Comparison of ENCODE assay signal across 8 cellular contexts in the genomic region with DNA sequence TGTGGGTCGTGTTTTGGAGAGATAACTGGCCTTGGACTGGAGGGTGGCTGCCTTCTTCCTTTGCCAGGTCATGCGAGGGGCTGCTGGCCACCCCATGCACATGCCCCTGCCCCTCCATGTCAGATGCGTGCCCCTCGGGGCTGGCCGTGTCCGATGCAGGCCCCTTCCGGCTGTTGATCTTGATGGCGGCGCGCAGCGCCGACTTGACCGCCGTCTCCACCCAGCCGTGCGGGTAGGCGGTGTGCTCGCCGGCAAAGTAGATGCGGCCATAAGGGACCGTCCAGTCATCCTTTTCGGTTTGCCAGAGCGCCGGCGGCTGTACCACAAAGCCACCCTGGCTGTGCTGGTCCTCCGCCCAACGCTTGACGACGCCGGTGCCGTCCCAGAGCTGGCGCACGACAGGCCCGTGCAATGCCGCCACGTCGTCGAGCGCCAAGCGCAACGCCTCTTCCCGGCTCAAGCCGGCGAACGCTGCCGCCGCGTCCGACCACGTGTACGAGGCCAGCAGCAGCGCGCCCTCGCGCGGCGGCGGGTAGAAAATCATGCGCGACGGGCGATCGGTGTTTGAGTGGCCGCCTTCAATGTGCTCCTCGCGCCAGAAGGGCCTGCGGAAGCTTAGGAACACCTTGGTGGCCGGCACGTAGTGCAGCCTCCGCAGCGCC. TPM values are rescaled to one million over a fixed set of nuclear protein-coding genes. Genes with fewer than 3 reads are reported as not detected.
DNase-seq lines count a peak whose midpoint lies in the region; ATAC-seq, FAIRE-seq and TF ChIP-seq lines count a peak whose summit lies in the region.

No MANE protein-coding gene starts in this region.

- no peak for FAIRE-seq in kidney (lab: Jason Lieb, UNC)

- DNase-seq in NCI-H187 (lab: John Stamatoyannopoulos, UW) (peak; percentile 72 to 73), NCI-H187 treated with DMSO at 0.1 percent for 48 hours (lab: John Stamatoyannopoulos, UW) (no peak), WTC11 (ENCODE audit: low spot score) (peak; percentile 89), caudate nucleus (lab: John Stamatoyannopoulos, UW) (peak in 33 of 61 donors; percentile 9 to 54 (median 24)), kidney (peak; percentile 92), NCI-H1694 treated with DMSO at 0.1 percent for 48 hours (lab: John Stamatoyannopoulos, UW) (no peak)
- peak; percentile 83 for DNase-seq in stimulated activated CD4-positive, alpha-beta T cell treated with anti-CD3 and anti-CD28 coated beads, Interleukin-1b, Interleukin-23, amount 100 ng/mL, for 48 hours

- POLR2A ChIA-PET in WTC11 (lab: Charles Lee) = interaction anchor here (0.9 to 2.4 kb wide), 3 partner anchors 13 to 40 kb away, joined by 6 to 13 read pairs (median 11); a partner anchor contains a TSS

- no peak overlapping the region for H3K9ac ChIP-seq in kidney (ENCODE audit: low read length in 2 of 2)

- peak overlapping the region; percentile 73 for H3K4me3 Mint-ChIP-seq in WTC11

- H3K4me1 Mint-ChIP-seq in WTC11 = peaks cover 11% of the 10 kb centered on the region

- peaks cover 43% of the 10 kb centered on the region for H3K27me3 Mint-ChIP-seq in WTC11 (ENCODE audit: low read depth)

- intact Hi-C loops in kidney (cut with DNase I) = no loop called here

- ATAC-seq in WTC11 = peak; percentile 76
- no peak for ATAC-seq in GM19463 (IDR thresholded peaks at IDR 0.05; ENCODE audit: unreplicated experiment)

- no peaks in the 10 kb centered on the region for H3K9me3 Mint-ChIP-seq in WTC11

- peak overlapping the region; percentile 95; the same call in 1 of the 2 replicates for H3K27ac Mint-ChIP-seq in WTC11

- TF ChIP-seq CTCF in WTC11 (IDR thresholded peaks at IDR 0.05) (peak; percentile 66; the same call in 1 of the 2 replicates), kidney (IDR thresholded peaks at IDR 0.05; ENCODE audit: borderline replicate concordance, extremely low read depth, insufficient read depth) (peak; percentile 53)

- H3K9me3 ChIP-seq in kidney (ENCODE audit: control insufficient read depth in 1 of 2, low read length in 2 of 2) = no peaks in the 10 kb centered on the region

- peaks cover 25% of the 10 kb centered on the region for H3K36me3 Mint-ChIP-seq in WTC11

- H3K36me3 ChIP-seq in kidney (ENCODE audit: control insufficient read depth in 1 of 2, insufficient read depth in 2 of 2, low read length in 2 of 2) = peaks cover 1 to 2% of the 10 kb centered on the region in 2 donors

- H3K4me1 ChIP-seq in kidney (ENCODE audit: control insufficient read depth in 1 of 2, insufficient read depth in 1 of 2, low read depth in 1 of 2, low read length in 2 of 2) = peaks cover 0 to 5% of the 10 kb centered on the region in 2 donors

- H3K27ac ChIP-seq in caudate nucleus (ENCODE audit: low read depth, low read length) = no peak overlapping the region
- no peak overlapping the region for H3K27ac ChIP-seq in kidney (ENCODE audit: low read depth in 2 of 2, low read length in 2 of 2)

- CTCF ChIA-PET in WTC11 (lab: Charles Lee) = interaction anchor here (0.9 to 2.5 kb wide), 22 partner anchors 9 to 172 kb away, joined by 3 to 18 read pairs (median 5); a partner anchor contains a TSS

- no peak overlapping the region for H3K4me3 ChIP-seq in kidney (ENCODE audit: low read length in 2 of 2)

TF ChIP-seq in WTC11, 78 proteins besides CTCF, POLR2A, EP300 and RAD21 (continues in another document):
- peak; percentile 96 for TF ChIP-seq IRF2 (CRISPR knock-in tag; IDR thresholded peaks at IDR 0.05; ENCODE audit: borderline replicate concordance, low read depth)
- TF ChIP-seq, protein P1, sequence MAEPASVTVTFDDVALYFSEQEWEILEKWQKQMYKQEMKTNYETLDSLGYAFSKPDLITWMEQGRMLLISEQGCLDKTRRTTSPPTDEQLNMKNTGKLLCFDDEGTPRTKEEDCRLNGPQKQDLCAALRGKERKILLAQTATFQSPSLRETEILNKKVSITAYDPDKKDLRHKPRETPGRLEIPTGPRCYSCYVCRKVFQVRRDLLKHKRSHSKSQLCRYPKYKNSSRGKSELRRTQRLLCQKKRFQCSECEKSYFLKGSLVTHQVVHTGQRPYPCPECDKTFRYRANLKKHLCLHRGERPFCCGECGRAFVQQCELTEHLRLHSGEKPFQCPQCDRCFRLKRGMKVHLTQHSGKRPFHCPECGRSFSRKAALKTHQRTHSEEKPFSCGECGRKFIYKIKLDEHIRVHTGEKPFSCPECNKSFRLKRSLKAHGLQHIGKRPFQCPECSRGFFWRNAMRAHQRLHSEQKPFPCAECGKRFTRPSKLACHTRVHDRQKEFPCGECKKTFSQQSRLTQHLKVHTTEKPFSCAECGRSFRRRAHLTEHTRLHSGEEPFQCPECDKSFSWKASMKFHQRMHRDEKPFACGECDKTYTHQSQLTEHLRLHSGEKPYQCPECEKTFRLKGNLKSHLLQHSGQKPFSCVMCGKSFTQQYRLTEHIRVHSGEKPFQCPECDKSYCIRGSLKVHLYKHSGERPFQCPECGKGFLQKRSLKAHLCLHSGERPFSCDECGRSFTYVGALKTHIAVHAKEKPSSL (CRISPR knock-in tag; conservative IDR thresholded peaks at IDR 0.05) = no peak
- peak; percentile 82; the same call in 1 of the 2 replicates for TF ChIP-seq ZNF121 (CRISPR knock-in tag; IDR thresholded peaks at IDR 0.05)
- TF ChIP-seq ZNF219 (CRISPR knock-in tag; IDR thresholded peaks at IDR 0.05; ENCODE audit: borderline replicate concordance) = peak; percentile 99
- TF ChIP-seq CBFB (CRISPR knock-in tag; IDR thresholded peaks at IDR 0.05; ENCODE audit: low read depth) = peak; percentile 96; the same call in 1 of the 2 replicates
- TF ChIP-seq, protein P2, sequence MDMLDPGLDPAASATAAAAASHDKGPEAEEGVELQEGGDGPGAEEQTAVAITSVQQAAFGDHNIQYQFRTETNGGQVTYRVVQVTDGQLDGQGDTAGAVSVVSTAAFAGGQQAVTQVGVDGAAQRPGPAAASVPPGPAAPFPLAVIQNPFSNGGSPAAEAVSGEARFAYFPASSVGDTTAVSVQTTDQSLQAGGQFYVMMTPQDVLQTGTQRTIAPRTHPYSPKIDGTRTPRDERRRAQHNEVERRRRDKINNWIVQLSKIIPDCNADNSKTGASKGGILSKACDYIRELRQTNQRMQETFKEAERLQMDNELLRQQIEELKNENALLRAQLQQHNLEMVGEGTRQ (CRISPR knock-in tag; IDR thresholded peaks at IDR 0.05) = peak; percentile 85
- TF ChIP-seq SMAD3 (CRISPR knock-in tag; IDR thresholded peaks at IDR 0.05; ENCODE audit: borderline replicate concordance) = peak; percentile 100
- TF ChIP-seq NR1H2 (CRISPR knock-in tag; IDR thresholded peaks at IDR 0.05) = peak; percentile 95
- peak; percentile 93 for TF ChIP-seq NR2C2 (CRISPR knock-in tag; IDR thresholded peaks at IDR 0.05)
- TF ChIP-seq, protein P3, sequence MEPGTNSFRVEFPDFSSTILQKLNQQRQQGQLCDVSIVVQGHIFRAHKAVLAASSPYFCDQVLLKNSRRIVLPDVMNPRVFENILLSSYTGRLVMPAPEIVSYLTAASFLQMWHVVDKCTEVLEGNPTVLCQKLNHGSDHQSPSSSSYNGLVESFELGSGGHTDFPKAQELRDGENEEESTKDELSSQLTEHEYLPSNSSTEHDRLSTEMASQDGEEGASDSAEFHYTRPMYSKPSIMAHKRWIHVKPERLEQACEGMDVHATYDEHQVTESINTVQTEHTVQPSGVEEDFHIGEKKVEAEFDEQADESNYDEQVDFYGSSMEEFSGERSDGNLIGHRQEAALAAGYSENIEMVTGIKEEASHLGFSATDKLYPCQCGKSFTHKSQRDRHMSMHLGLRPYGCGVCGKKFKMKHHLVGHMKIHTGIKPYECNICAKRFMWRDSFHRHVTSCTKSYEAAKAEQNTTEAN (CRISPR knock-in tag; IDR thresholded peaks at IDR 0.05) = peak; percentile 99
- TF ChIP-seq, protein P4, sequence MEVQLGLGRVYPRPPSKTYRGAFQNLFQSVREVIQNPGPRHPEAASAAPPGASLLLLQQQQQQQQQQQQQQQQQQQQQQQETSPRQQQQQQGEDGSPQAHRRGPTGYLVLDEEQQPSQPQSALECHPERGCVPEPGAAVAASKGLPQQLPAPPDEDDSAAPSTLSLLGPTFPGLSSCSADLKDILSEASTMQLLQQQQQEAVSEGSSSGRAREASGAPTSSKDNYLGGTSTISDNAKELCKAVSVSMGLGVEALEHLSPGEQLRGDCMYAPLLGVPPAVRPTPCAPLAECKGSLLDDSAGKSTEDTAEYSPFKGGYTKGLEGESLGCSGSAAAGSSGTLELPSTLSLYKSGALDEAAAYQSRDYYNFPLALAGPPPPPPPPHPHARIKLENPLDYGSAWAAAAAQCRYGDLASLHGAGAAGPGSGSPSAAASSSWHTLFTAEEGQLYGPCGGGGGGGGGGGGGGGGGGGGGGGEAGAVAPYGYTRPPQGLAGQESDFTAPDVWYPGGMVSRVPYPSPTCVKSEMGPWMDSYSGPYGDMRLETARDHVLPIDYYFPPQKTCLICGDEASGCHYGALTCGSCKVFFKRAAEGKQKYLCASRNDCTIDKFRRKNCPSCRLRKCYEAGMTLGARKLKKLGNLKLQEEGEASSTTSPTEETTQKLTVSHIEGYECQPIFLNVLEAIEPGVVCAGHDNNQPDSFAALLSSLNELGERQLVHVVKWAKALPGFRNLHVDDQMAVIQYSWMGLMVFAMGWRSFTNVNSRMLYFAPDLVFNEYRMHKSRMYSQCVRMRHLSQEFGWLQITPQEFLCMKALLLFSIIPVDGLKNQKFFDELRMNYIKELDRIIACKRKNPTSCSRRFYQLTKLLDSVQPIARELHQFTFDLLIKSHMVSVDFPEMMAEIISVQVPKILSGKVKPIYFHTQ (CRISPR knock-in tag; IDR thresholded peaks at IDR 0.05) = no peak
- TF ChIP-seq ZNF317 (CRISPR knock-in tag; IDR thresholded peaks at IDR 0.05; ENCODE audit: borderline replicate concordance, low read depth) = peak; percentile 88
- TF ChIP-seq FOXK1 (CRISPR knock-in tag; IDR thresholded peaks at IDR 0.05) = peak; percentile 99
- TF ChIP-seq CREB1 (CRISPR knock-in tag; IDR thresholded peaks at IDR 0.05) = peak; percentile 100
- TF ChIP-seq ETV6 (CRISPR knock-in tag; IDR thresholded peaks at IDR 0.05) = peak; percentile 100
- no peak for TF ChIP-seq JAZF1 (CRISPR knock-in tag; IDR thresholded peaks at IDR 0.05)
- peak; percentile 100 for TF ChIP-seq ZNF138 (CRISPR knock-in tag; conservative IDR thresholded peaks at IDR 0.05)
- no peak for TF ChIP-seq NFATC4 (CRISPR knock-in tag; IDR thresholded peaks at IDR 0.05)

RNA-seq across cellular contexts. Expression of a gene that starts 6.9 kb away (rescaled TPM):
- 0.83 to 1.4 TPM (median 0.99 TPM) in 3 replicates for total RNA-seq in WTC11 (2021)
- 12.8 TPM for total RNA-seq in kidney
- 0.82 TPM for polyA plus RNA-seq in kidney (ENCODE audit: insufficient read depth, low read depth, low replicate concordance)

RNA-seq across cellular contexts. Expression of a gene that starts 12.3 kb away (rescaled TPM):
- total RNA-seq in WTC11 (2021) = 44.4 to 52.8 TPM (median 46.7 TPM) in 3 replicates
- 43.6 TPM for total RNA-seq in kidney
- polyA plus RNA-seq in kidney (ENCODE audit: insufficient read depth, low read depth, low replicate concordance) = 34.8 TPM

RNA-seq across cellular contexts. Expression of a gene that starts 12.7 kb away (rescaled TPM):
- total RNA-seq in WTC11 (2021) (41.9 to 47.8 TPM (median 46.5 TPM) in 3 replicates), kidney (33.7 TPM)
- polyA plus RNA-seq in kidney (ENCODE audit: insufficient read depth, low read depth, low replicate concordance) = 47.2 TPM

RNA-seq across cellular contexts. Expression of a gene that starts 22.4 kb away (rescaled TPM):
- 133 to 146 TPM (median 142 TPM) in 3 replicates for total RNA-seq in WTC11 (2021)
- 101 TPM for total RNA-seq in kidney
- 45.5 TPM for polyA plus RNA-seq in kidney (ENCODE audit: insufficient read depth, low read depth, low replicate concordance)

RNA-seq across cellular contexts. Expression of a gene that starts 38.9 kb away (rescaled TPM):
- 296 to 316 TPM (median 306 TPM) in 3 replicates for total RNA-seq in WTC11 (2021)
- 118 TPM for total RNA-seq in kidney
- 235 TPM for polyA plus RNA-seq in kidney (ENCODE audit: insufficient read depth, low read depth, low replicate concordance)

Comparison
In these comparisons a context has a peak if more than half of its experiments do, and no peak if none do; other contexts are left out.
1. DNase-seq: peak in NCI-H187 (2 of 2), WTC11 (single experiment), caudate nucleus (33 of 61), kidney (single experiment) and stimulated activated CD4-positive, alpha-beta T cell treated with anti-CD3 and anti-CD28 coated beads, Interleukin-1b, Interleukin-23, amount 100 ng/mL, for 48 hours (single experiment); none in NCI-H187 treated with DMSO at 0.1 percent for 48 hours (single experiment) and NCI-H1694 treated with DMSO at 0.1 percent for 48 hours (single experiment).